ENCODE assay signal across 1 cellular context in genomic region chr3:14429689-14430452, GRCh38.
TF ChIP-seq lines count a peak whose summit lies in the region.

No MANE protein-coding gene starts in this region.

TF ChIP-seq in IMR-90, 13 proteins besides CTCF, POLR2A, EP300 and RAD21 (continued from another document):
- TF ChIP-seq, protein P1, sequence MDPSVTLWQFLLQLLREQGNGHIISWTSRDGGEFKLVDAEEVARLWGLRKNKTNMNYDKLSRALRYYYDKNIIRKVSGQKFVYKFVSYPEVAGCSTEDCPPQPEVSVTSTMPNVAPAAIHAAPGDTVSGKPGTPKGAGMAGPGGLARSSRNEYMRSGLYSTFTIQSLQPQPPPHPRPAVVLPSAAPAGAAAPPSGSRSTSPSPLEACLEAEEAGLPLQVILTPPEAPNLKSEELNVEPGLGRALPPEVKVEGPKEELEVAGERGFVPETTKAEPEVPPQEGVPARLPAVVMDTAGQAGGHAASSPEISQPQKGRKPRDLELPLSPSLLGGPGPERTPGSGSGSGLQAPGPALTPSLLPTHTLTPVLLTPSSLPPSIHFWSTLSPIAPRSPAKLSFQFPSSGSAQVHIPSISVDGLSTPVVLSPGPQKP (IDR thresholded peaks at IDR 0.05; ENCODE audit: borderline replicate concordance, low read depth, low read length): no peak
- TF ChIP-seq CHD1 (IDR thresholded peaks at IDR 0.05; ENCODE audit: low read depth, low read length): no peak
- no peak for TF ChIP-seq RCOR1 (IDR thresholded peaks at IDR 0.05; ENCODE audit: insufficient replicate concordance, low read length)
- TF ChIP-seq BHLHE40 (IDR thresholded peaks at IDR 0.05; ENCODE audit: low read depth, low read length): no peak
- no peak for TF ChIP-seq SMC3 (IDR thresholded peaks at IDR 0.05; ENCODE audit: low read depth, low read length)
- no peak for TF ChIP-seq NFE2L2 (IDR thresholded peaks at IDR 0.05; ENCODE audit: low read depth, low read length)
- TF ChIP-seq USF2 (IDR thresholded peaks at IDR 0.05; ENCODE audit: low read depth, low read length): no peak
